11 cellular contexts compared by ENCODE assay signal in genomic region chr14:91375748-91376452, GRCh38. TPM values are rescaled to one million over a fixed set of nuclear protein-coding genes. Genes with fewer than 3 reads are reported as not detected.
DNase-seq lines count a peak whose midpoint lies in the region; ATAC-seq and TF ChIP-seq lines count a peak whose summit lies in the region.
"Had no signal": no experiment of that assay in that cellular context is flagged by ENCODE, and none has a peak within 500 bp of the region (broad histone marks: within the 10 kb centered on the region; RNA-seq: fewer than 3 reads in every experiment).

No MANE protein-coding gene starts in this region.

- no peak for DNase-seq in T-helper 2 cell treated with Interferon-gamma antibody and Interleukin-4, amounts not matched to agents 5 μg/mL and 100 μg/mL, for 36 hours (ENCODE audit: low spot score)
- DNase-seq in T-helper 2 cell (no peak), nephron progenitor cell (no peak), sciatic nerve (ENCODE audit: low spot score) (no peak), cerebellar nuclear complex (lab: John Stamatoyannopoulos, UW) (no peak), upper lobe of left lung (no peak)
- DNase-seq in Jurkat, Clone E6-1 (ENCODE audit: low read depth, low spot score) = no peak

- TF ChIP-seq POLR2A in upper lobe of left lung (IDR thresholded peaks at IDR 0.05) = no peak

- H3K4me3 Mint-ChIP-seq in T-helper 2 cell treated with Interferon-gamma antibody and Interleukin-4, amounts not matched to agents 5 μg/mL and 100 μg/mL, for 36 hours = peak overlapping the region; percentile 39
- H3K4me3 Mint-ChIP-seq in activated naive CD8-positive, alpha-beta T cell = peak overlapping the region; percentile 89
- H3K4me3 Mint-ChIP-seq in nephron progenitor cell = peak overlapping the region; percentile 20

- H3K9me3 Mint-ChIP-seq in T-helper 2 cell treated with Interferon-gamma antibody and Interleukin-4, amounts not matched to agents 5 μg/mL and 100 μg/mL, for 36 hours = no peaks in the 10 kb centered on the region
- H3K9me3 Mint-ChIP-seq in activated naive CD8-positive, alpha-beta T cell (ENCODE audit: low read depth) = no peaks in the 10 kb centered on the region
- H3K9me3 Mint-ChIP-seq in nephron progenitor cell = no peaks in the 10 kb centered on the region

- peak overlapping the region in 1 of 4 donors; percentile 46 for H3K27ac ChIP-seq in upper lobe of left lung

- peak overlapping the region; percentile 86 for H3K27ac Mint-ChIP-seq in T-helper 2 cell treated with Interferon-gamma antibody and Interleukin-4, amounts not matched to agents 5 μg/mL and 100 μg/mL, for 36 hours
- peak overlapping the region; percentile 97 for H3K27ac Mint-ChIP-seq in activated naive CD8-positive, alpha-beta T cell
- peak overlapping the region; percentile 64 for H3K27ac Mint-ChIP-seq in nephron progenitor cell

- H3K36me3 Mint-ChIP-seq in T-helper 2 cell treated with Interferon-gamma antibody and Interleukin-4, amounts not matched to agents 5 μg/mL and 100 μg/mL, for 36 hours (ENCODE audit: low read depth) = peaks cover 42% of the 10 kb centered on the region
- peaks cover 3% of the 10 kb centered on the region for H3K36me3 Mint-ChIP-seq in activated naive CD8-positive, alpha-beta T cell
- H3K36me3 Mint-ChIP-seq in nephron progenitor cell (ENCODE audit: low read depth) = peaks cover 11% of the 10 kb centered on the region

- no peaks in the 10 kb centered on the region for H3K27me3 ChIP-seq in upper lobe of left lung

- TF ChIP-seq EP300 in upper lobe of left lung (IDR thresholded peaks at IDR 0.05) = no peak

- intact Hi-C loops in sciatic nerve (cut with DNase I) = no loop called here

- H3K4me1 Mint-ChIP-seq in T-helper 2 cell treated with Interferon-gamma antibody and Interleukin-4, amounts not matched to agents 5 μg/mL and 100 μg/mL, for 36 hours (ENCODE audit: low read depth) = peaks cover 86% of the 10 kb centered on the region
- peaks cover 95% of the 10 kb centered on the region for H3K4me1 Mint-ChIP-seq in activated naive CD8-positive, alpha-beta T cell (ENCODE audit: low read depth)
- H3K4me1 Mint-ChIP-seq in nephron progenitor cell = peaks cover 96% of the 10 kb centered on the region

- no peaks in the 10 kb centered on the region for H3K9me3 ChIP-seq in upper lobe of left lung
- H3K9me3 ChIP-seq: prostate gland had no signal

- H3K4me1 ChIP-seq in upper lobe of left lung = peaks cover 69 to 96% (median 88%) of the 10 kb centered on the region in 4 donors

- H3K27me3 Mint-ChIP-seq in T-helper 2 cell treated with Interferon-gamma antibody and Interleukin-4, amounts not matched to agents 5 μg/mL and 100 μg/mL, for 36 hours (ENCODE audit: low read depth) = no peaks in the 10 kb centered on the region
- no peaks in the 10 kb centered on the region for H3K27me3 Mint-ChIP-seq in activated naive CD8-positive, alpha-beta T cell
- peaks cover 6% of the 10 kb centered on the region for H3K27me3 Mint-ChIP-seq in nephron progenitor cell (ENCODE audit: low read depth, poor library complexity)

- 91 to 92% methylated on average over 20 to 24 of the region's 24 CpGs for WGBS in upper lobe of left lung, 2 donors

- H3K4me3 ChIP-seq in Jurkat, Clone E6-1 (ENCODE audit: low read length) = peak overlapping the region; percentile 15; the same call in 1 of the 2 replicates
- no peak overlapping the region for H3K4me3 ChIP-seq in upper lobe of left lung
- H3K4me3 ChIP-seq: lung, prostate gland had no signal

- TF ChIP-seq CTCF in nephron progenitor cell (IDR thresholded peaks at IDR 0.05) (no peak), upper lobe of left lung (IDR thresholded peaks at IDR 0.05) (no peak)

- no peaks in the 10 kb centered on the region for H3K36me3 ChIP-seq in upper lobe of left lung
- H3K36me3 ChIP-seq: prostate gland had no signal

- ATAC-seq in sciatic nerve (no peak), upper lobe of left lung (ENCODE audit: low FRiP score in 2 of 2) (no peak)
- ATAC-seq: Right ventricle myocardium inferior had no signal

RNA-seq across cellular contexts. Expression of gene CCDC88C, which starts 41.7 kb away (rescaled TPM):
- 52.9 TPM for polyA plus RNA-seq in Jurkat, Clone E6-1 (2012; ENCODE audit: insufficient read depth, insufficient read length)
- total RNA-seq in sciatic nerve (16.2 TPM), upper lobe of left lung (100 to 1,000 TPM in 1 of 6 donors, 10 to 100 TPM in 5; 33.1 to 119 (median 54.5) TPM)

Comparison
In these comparisons a context has a peak if more than half of its experiments do, and no peak if none do; other contexts are left out.
1. H3K4me3 Mint-ChIP-seq: peak in every context shown above with its lines; median percentile 89 in activated naive CD8-positive, alpha-beta T cell; 39 in T-helper 2 cell treated with Interferon-gamma antibody and Interleukin-4, amounts not matched to agents 5 μg/mL and 100 μg/mL, for 36 hours; 20 in nephron progenitor cell.